8 cellular contexts compared by ENCODE assay signal in the genomic region with DNA sequence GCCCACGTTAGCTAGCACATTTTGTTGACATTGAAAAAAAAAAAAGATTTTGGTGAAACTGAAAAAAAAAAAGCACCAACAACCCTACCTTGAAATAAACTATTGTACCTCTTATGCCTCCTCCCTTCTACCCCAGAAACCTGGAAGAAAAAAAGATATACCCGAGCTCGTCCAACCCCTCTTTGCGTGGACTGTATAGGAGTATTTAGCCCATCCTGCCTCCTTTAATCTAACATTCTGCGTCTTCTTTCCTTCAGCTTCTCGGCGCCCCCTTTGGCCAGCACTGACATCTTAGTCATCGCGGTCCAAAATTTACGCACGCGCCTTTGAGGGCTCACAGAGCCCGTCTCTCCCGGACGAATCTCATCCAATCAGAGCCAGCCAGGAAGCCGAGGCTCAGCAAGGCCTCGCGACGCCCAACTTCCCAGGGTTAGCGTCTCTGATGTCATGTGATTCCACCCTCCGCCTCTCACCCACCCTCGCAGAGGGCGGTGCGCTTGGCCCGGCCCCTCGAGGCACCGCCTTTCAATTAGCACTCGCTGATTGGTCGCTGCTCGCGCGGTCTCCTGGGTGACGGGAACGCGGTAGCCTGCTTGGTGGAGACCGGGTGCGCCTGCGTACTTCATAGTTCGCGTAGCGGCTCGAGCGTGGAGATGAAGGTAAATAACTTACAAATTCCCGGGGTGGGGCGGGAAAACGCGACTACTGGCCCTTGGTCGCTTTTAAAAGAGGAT. TPM values are rescaled to one million over a fixed set of nuclear protein-coding genes. Genes with fewer than 3 reads are reported as not detected.
DNase-seq lines count a peak whose midpoint lies in the region; ATAC-seq and TF ChIP-seq lines count a peak whose summit lies in the region.

TSS of gene WDR19 (plus strand) at position 625 of the 734 bp plus-strand sequence. CDS start at position 654, 29 bp downstream.

- DNase-seq in DMS 273 (lab: John Stamatoyannopoulos, UW; ENCODE audit: unreplicated experiment) = peak; percentile 99
- peak; percentile 97 for DNase-seq in activated CD8-positive, alpha-beta memory T cell treated with anti-CD3 and anti-CD28 coated beads, Interleukin-2, amount 50 U/mL, for 48 hours
- DNase-seq in epidermal melanocyte (ENCODE audit: insufficient read length, low spot score) = peak; percentile 91
- peak; percentile 100 for DNase-seq in middle frontal gyrus (ENCODE audit: extremely low spot score, low spot score)
- DNase-seq in stimulated activated CD8-positive, alpha-beta memory T cell treated with anti-CD3 and anti-CD28 coated beads, Interleukin-2, amount 100 ng/mL, for 48 hours (ENCODE audit: low read depth in 2 of 2) = peak; percentile 93 to 98

- H3K27me3 ChIP-seq in HUES64 (ENCODE audit: insufficient read depth, low read length) = peaks cover 8% of the 10 kb centered on the region; the same call in 1 of the 2 replicates
- no peaks in the 10 kb centered on the region for H3K27me3 ChIP-seq in OCI-LY1 (ENCODE audit: insufficient read depth, low read length)

- peak; percentile 59; the same call in 1 of the 2 replicates for TF ChIP-seq CTCF in OCI-LY1 (IDR thresholded peaks at IDR 0.05; ENCODE audit: low read length)

- H2AFZ ChIP-seq in OCI-LY1 (ENCODE audit: low read length) = peak within 1 kb of the TSS; percentile 68

- under 1% methylated on average over 47 of the region's 48 CpGs for WGBS in HUES64

- peaks cover 7% of the 10 kb centered on the region; the same call in 1 of the 2 replicates for H3F3A ChIP-seq in OCI-LY1 (ENCODE audit: insufficient read depth, low read length)

- no peaks in the 10 kb centered on the region for H3K9me2 ChIP-seq in OCI-LY1 (ENCODE audit: low read depth, low read length)

- H3K79me2 ChIP-seq in OCI-LY1 (ENCODE audit: insufficient read depth, low read length) = no peaks in the 10 kb centered on the region

- H3K4me1 ChIP-seq in HUES64 (ENCODE audit: insufficient read depth, low read length) = peaks cover 8% of the 10 kb centered on the region; the same call in 1 of the 2 replicates
- H3K4me1 ChIP-seq in OCI-LY1 (ENCODE audit: insufficient read depth, low read length, severe bottlenecking) = peaks cover 24% of the 10 kb centered on the region

- ATAC-seq in GM21447 (IDR thresholded peaks at IDR 0.05; ENCODE audit: unreplicated experiment) = peak; percentile 98

- H3K9me3 ChIP-seq in HUES64 (ENCODE audit: insufficient read depth, low read depth, low read length) (no peaks in the 10 kb centered on the region), OCI-LY1 (ENCODE audit: low read length) (no peaks in the 10 kb centered on the region)

- H3K36me3 ChIP-seq in HUES64 (ENCODE audit: insufficient read depth, low read length) (no peaks in the 10 kb centered on the region), OCI-LY1 (ENCODE audit: insufficient read depth, low read length) (no peaks in the 10 kb centered on the region)

- H3K4me2 ChIP-seq in OCI-LY1 (ENCODE audit: low read length) = peak within 1 kb of the TSS; percentile 100

- H3K9ac ChIP-seq in HUES64 (ENCODE audit: low read depth, low read length) (peak within 1 kb of the TSS; percentile 64), OCI-LY1 (ENCODE audit: low read length) (peak within 1 kb of the TSS; percentile 66)

- H3K4me3 ChIP-seq in HUES64 (ENCODE audit: low read length) = peak within 1 kb of the TSS; percentile 89
- H3K4me3 ChIP-seq in OCI-LY1 (ENCODE audit: low read depth, low read length, poor library complexity, severe bottlenecking) = peak within 1 kb of the TSS; percentile 90

- no peaks in the 10 kb centered on the region for H4K20me1 ChIP-seq in OCI-LY1 (ENCODE audit: insufficient read depth, low read length)

- H3K27ac ChIP-seq in HUES64 (ENCODE audit: low read depth, low read length) (no peak within 1 kb of the TSS; the same call in 1 of the 2 replicates), OCI-LY1 (ENCODE audit: low read depth, low read length, poor library complexity, severe bottlenecking) (peak within 1 kb of the TSS; percentile 28)

RNA-seq across cellular contexts. Expression of gene WDR19, which starts in this region (rescaled TPM):
- polyA plus RNA-seq in HUES64 (2013, experiment 1 of 2) = 13.1 TPM
- 19.2 TPM for polyA plus RNA-seq in HUES64 (2013, experiment 2 of 2)
